ENCODE assay signal across 26 cellular contexts in genomic region chr7:132326878-132327589, GRCh38.
DNase-seq lines count a peak whose midpoint lies in the region; ATAC-seq, FAIRE-seq and TF ChIP-seq lines count a peak whose summit lies in the region.
"Had no signal": no experiment of that assay in that cellular context is flagged by ENCODE, and none has a peak within 500 bp of the region (broad histone marks: within the 10 kb centered on the region; RNA-seq: fewer than 3 reads in every experiment).

No MANE protein-coding gene starts in this region.

- ATAC-seq in K562 (no peak), HG03520 (IDR thresholded peaks at IDR 0.05; ENCODE audit: unreplicated experiment) (no peak)
- ATAC-seq: GM12878 had no signal

- peaks cover 3% of the 10 kb centered on the region for H3K9me1 ChIP-seq in K562 (ENCODE audit: control insufficient read depth, insufficient read depth, low read length)

- peaks cover 30% of the 10 kb centered on the region for H3K4me1 ChIP-seq in cardiac muscle cell (ENCODE audit: low read depth)
- H3K4me1 ChIP-seq in right atrium auricular region = peaks cover 0 to 19% of the 10 kb centered on the region in 2 donors
- no peaks in the 10 kb centered on the region for H3K4me1 ChIP-seq in HEK293 (ENCODE audit: control insufficient read depth, insufficient read depth, low read length)
- no peaks in the 10 kb centered on the region for H3K4me1 ChIP-seq in K562 (replicated peaks in 1 of 2; ENCODE audit: control insufficient read depth in 2 of 2, insufficient read depth in 2 of 2, low read length in 2 of 2)
- H3K4me1 ChIP-seq: BLaER1 had no signal

- H3K36me3 ChIP-seq in cardiac muscle cell = no peaks in the 10 kb centered on the region
- no peaks in the 10 kb centered on the region for H3K36me3 ChIP-seq in right atrium auricular region
- H3K36me3 ChIP-seq in HEK293 (ENCODE audit: control insufficient read depth in 2 of 2, insufficient read depth in 1 of 2, low read length in 2 of 2) = no peaks in the 10 kb centered on the region
- H3K36me3 ChIP-seq in K562 (ENCODE audit: control insufficient read depth, insufficient read depth, low read length) = no peaks in the 10 kb centered on the region
- H3K36me3 ChIP-seq: BE2C, BLaER1 had no signal

- TF ChIP-seq RAD21 in K562 (CRISPR knock-in tag; conservative IDR thresholded peaks at IDR 0.05 in 1 of 2, IDR thresholded peaks at IDR 0.05 in 1 of 2) = no peak

- no peaks in the 10 kb centered on the region for H3K79me2 ChIP-seq in K562 (ENCODE audit: control insufficient read depth, insufficient read depth, low read length)

- H3K27ac ChIP-seq in cardiac muscle cell (peak overlapping the region; percentile 83), right atrium auricular region (no peak overlapping the region), HEK293 (ENCODE audit: extremely low read depth, low read depth, low read length) (no peak overlapping the region), K562 (ENCODE audit: extremely low read depth, low read depth, low read length) (no peak overlapping the region)
- H3K27ac ChIP-seq: BLaER1 had no signal

- POLR2A ChIA-PET in HEK293 (lab: Yijun Ruan, JAX) (no interaction called here), K562 (lab: Yijun Ruan, JAX) (interaction anchor here (0.6 kb wide), 2 partner anchors 235 to 671 kb away, joined by 3 to 4 read pairs; no protein-coding TSS in a partner anchor)

- no peak for TF ChIP-seq CTCF in cardiac muscle cell (IDR thresholded peaks at IDR 0.05; ENCODE audit: low read depth, low read length)
- no peak for TF ChIP-seq CTCF in right atrium auricular region (IDR thresholded peaks at IDR 0.05)
- TF ChIP-seq CTCF in HEK293 (tag by site-specific recombination; IDR thresholded peaks at IDR 0.05) = no peak
- TF ChIP-seq CTCF in K562 (IDR thresholded peaks at IDR 0.05 in 2 of 3, conservative IDR thresholded peaks at IDR 0.05 in 1 of 3; ENCODE audit: insufficient read depth in 2 of 3, low read depth in 1 of 3, low read length in 3 of 3) = no peak

- no peaks in the 10 kb centered on the region for H3K9me3 ChIP-seq in cardiac muscle cell (ENCODE audit: low read depth)
- no peaks in the 10 kb centered on the region for H3K9me3 ChIP-seq in right atrium auricular region
- no peaks in the 10 kb centered on the region for H3K9me3 ChIP-seq in HEK293 (ENCODE audit: control insufficient read depth, insufficient read depth, low read depth, low read length)
- no peaks in the 10 kb centered on the region for H3K9me3 ChIP-seq in K562 (replicated peaks; ENCODE audit: control insufficient read depth, insufficient read depth, low read depth, low read length)
- H3K9me3 ChIP-seq: BE2C, BLaER1 had no signal

- TF ChIP-seq POLR2A in K562 (conservative IDR thresholded peaks at IDR 0.05) = no peak

- BruUV-seq in K562 (replicated peaks; lab: Mats Ljungman, UMichigan) = no TSS peak

- H2AFZ ChIP-seq in K562 (ENCODE audit: low read depth, low read length) = no peak overlapping the region

- in situ Hi-C loops in K562 (cut with MboI) = no loop called here

- H3K9ac ChIP-seq in K562 (ENCODE audit: insufficient read depth in 1 of 2, low read depth in 2 of 2, low read length in 2 of 2) = no peak overlapping the region
- H3K9ac ChIP-seq: BLaER1 had no signal

- H3K4me3 ChIP-seq in cardiac muscle cell (no peak overlapping the region), right atrium auricular region (no peak overlapping the region), HEK293 (ENCODE audit: low read depth, low read length) (no peak overlapping the region), K562 (no peak overlapping the region)
- H3K4me3 ChIP-seq: BLaER1, GM12878 had no signal

- DNase-seq in cardiac muscle cell (ENCODE audit: low read depth in 1 of 2, low spot score in 1 of 2) = no peak
- no peak for DNase-seq in right atrium auricular region (ENCODE audit: low spot score)
- no peak for DNase-seq in K562 (ENCODE audit: extremely low read depth in 1 of 4, low spot score in 3 of 4)
- DNase-seq in hippocampal formation (lab: John Stamatoyannopoulos, UW) = no peak
- DNase-seq: 8988T; ACHN; BE2C; C1 segment of cervical spinal cord; CD4-positive, alpha-beta memory T cell; CD4-positive, CD25-positive, alpha-beta regulatory T cell; CD8-positive, alpha-beta memory T cell; COR-L47; DMS 273 treated with DMSO at 0.1 percent for 48 hours; DMS153; DMS53; DMS79; DND-41; EL; GDM1 had no signal

- no peak overlapping the region for H3K4me2 ChIP-seq in K562 (ENCODE audit: insufficient read depth, low read length)
- H3K4me2 ChIP-seq: BLaER1 had no signal

- no peaks in the 10 kb centered on the region for H3K27me3 ChIP-seq in cardiac muscle cell
- no peaks in the 10 kb centered on the region for H3K27me3 ChIP-seq in right atrium auricular region
- H3K27me3 ChIP-seq in K562 (ENCODE audit: control insufficient read depth in 2 of 2, insufficient read depth in 2 of 2, low read length in 2 of 2) = peaks cover 10 to 45% of the 10 kb centered on the region in 2 experiments
- H3K27me3 ChIP-seq: BE2C, BLaER1 had no signal

- no peaks in the 10 kb centered on the region; the same call in 1 of the 2 replicates for H4K20me1 ChIP-seq in K562 (replicated peaks; ENCODE audit: control insufficient read depth, insufficient read depth, low read length)
- H4K20me1 ChIP-seq: BLaER1 had no signal

- WGBS in K562 (ENCODE audit: insufficient coverage, low coverage, missing lambda C conversion rate) = 0% methylated on average over 1 of the region's 1 CpG

- no peak for FAIRE-seq in K562 (lab: Jason Lieb, UNC)
- FAIRE-seq: A204.1, GM12878, GM12892, GM18507 had no signal

- TF ChIP-seq EP300 in K562 (IDR thresholded peaks at IDR 0.05; ENCODE audit: low read length) = no peak

- intact Hi-C loops in K562 (cut with micrococcal nuclease) = loop anchor here (10.0 kb wide), 1 partner anchor 632 kb away; no protein-coding TSS in a partner anchor

- CTCF ChIA-PET in HEK293 (lab: Yijun Ruan, JAX) (no interaction called here), K562 (lab: Yijun Ruan, JAX; ENCODE audit: low intra/inter-chr PET ratio) (no interaction called here)

TF ChIP-seq in HEK293, 187 proteins besides CTCF, POLR2A, EP300 and RAD21 (continues in another document):
- no peak for TF ChIP-seq HOXA7 (CRISPR knock-in tag; IDR thresholded peaks at IDR 0.05; ENCODE audit: borderline replicate concordance)
- no peak for TF ChIP-seq ZFP69B (tag by site-specific recombination; IDR thresholded peaks at IDR 0.05)
- no peak for TF ChIP-seq ZNF202 (tag by site-specific recombination; IDR thresholded peaks at IDR 0.05; ENCODE audit: borderline replicate concordance)
- peak; percentile 77 for TF ChIP-seq PRDM10 (tag by site-specific recombination; IDR thresholded peaks at IDR 0.05)

TF ChIP-seq in K562, 482 proteins besides CTCF, POLR2A, EP300 and RAD21 (continues in another document):
- TF ChIP-seq OTX1 (CRISPR knock-in tag; IDR thresholded peaks at IDR 0.05) (0 out of 2 replicates have a peak, but pooled peaks have one; percentile 57), ZNF174 (CRISPR knock-in tag; IDR thresholded peaks at IDR 0.05) (no peak), PRDM10 (IDR thresholded peaks at IDR 0.05; ENCODE audit: partially characterized antibody) (peak; percentile 54), ZFX (CRISPR knock-in tag; IDR thresholded peaks at IDR 0.05) (no peak)
- TF ChIP-seq, protein P1, sequence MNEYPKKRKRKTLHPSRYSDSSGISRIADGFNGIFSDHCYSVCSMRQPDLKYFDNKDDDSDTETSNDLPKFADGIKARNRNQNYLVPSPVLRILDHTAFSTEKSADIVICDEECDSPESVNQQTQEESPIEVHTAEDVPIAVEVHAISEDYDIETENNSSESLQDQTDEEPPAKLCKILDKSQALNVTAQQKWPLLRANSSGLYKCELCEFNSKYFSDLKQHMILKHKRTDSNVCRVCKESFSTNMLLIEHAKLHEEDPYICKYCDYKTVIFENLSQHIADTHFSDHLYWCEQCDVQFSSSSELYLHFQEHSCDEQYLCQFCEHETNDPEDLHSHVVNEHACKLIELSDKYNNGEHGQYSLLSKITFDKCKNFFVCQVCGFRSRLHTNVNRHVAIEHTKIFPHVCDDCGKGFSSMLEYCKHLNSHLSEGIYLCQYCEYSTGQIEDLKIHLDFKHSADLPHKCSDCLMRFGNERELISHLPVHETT (CRISPR knock-in tag; conservative IDR thresholded peaks at IDR 0.05 in 1 of 2, IDR thresholded peaks at IDR 0.05 in 1 of 2) = no peak
- TF ChIP-seq, protein P2, sequence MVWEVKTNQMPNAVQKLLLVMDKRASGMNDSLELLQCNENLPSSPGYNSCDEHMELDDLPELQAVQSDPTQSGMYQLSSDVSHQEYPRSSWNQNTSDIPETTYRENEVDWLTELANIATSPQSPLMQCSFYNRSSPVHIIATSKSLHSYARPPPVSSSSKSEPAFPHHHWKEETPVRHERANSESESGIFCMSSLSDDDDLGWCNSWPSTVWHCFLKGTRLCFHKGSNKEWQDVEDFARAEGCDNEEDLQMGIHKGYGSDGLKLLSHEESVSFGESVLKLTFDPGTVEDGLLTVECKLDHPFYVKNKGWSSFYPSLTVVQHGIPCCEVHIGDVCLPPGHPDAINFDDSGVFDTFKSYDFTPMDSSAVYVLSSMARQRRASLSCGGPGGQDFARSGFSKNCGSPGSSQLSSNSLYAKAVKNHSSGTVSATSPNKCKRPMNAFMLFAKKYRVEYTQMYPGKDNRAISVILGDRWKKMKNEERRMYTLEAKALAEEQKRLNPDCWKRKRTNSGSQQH (CRISPR knock-in tag; IDR thresholded peaks at IDR 0.05) = 0 out of 2 replicates have a peak, but pooled peaks have one; percentile 20
